8 cellular contexts compared by ENCODE assay signal in the genomic region with DNA sequence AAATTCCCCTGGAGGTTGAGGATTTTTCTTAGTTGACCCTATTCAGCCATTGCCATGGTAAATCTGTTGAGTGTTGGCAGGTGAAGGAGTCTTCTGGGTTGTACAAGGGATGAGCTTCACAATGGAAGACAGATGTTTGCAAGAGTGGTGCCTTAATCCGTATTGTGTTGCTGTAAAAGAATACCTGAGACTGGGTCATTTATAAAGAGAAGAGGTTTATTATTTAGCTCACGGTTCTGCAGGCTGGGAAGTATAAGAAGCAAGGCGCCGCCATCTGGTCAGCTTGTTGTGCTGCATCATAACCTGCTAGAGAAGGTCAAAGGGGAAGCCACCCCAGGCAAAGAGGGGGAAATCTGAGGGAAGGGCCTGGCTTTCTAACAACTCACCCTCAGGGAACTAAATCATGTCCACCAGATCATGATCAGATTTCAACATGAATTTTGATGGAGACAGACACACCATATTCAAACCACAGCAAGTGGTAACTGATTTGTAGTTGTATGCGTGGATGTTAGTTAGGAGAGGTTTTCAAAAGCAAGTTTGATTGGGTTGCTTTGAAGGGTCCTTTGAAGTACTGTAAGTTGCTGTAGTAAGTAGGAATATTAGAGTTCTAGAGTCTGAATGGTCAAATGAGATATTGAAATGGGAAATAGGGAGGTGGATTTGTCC. TPM values are rescaled to one million over a fixed set of nuclear protein-coding genes. Genes with fewer than 3 reads are reported as not detected.
DNase-seq lines count a peak whose midpoint lies in the region; ATAC-seq and TF ChIP-seq lines count a peak whose summit lies in the region.

No MANE protein-coding gene starts in this region.

- H3K79me2 ChIP-seq in SK-N-SH (ENCODE audit: insufficient read depth) = peaks cover 74% of the 10 kb centered on the region

- peaks cover 30% of the 10 kb centered on the region for H4K20me1 ChIP-seq in SK-N-SH (ENCODE audit: insufficient read depth)

- peaks cover 16 to 29% of the 10 kb centered on the region in 2 experiments; a peak in 3 of 4 replicates for H3K4me1 ChIP-seq in SK-N-SH (ENCODE audit: control insufficient read depth in 1 of 2, insufficient read depth in 2 of 2, low read depth in 1 of 2, low read length in 1 of 2)

- TF ChIP-seq CTCF in SK-N-SH (IDR thresholded peaks at IDR 0.05) (peak; percentile 88), retinal pigment epithelial cell (conservative IDR thresholded peaks at IDR 0.05; ENCODE audit: low read depth, low read length) (peak; percentile 87)

- peak overlapping the region; percentile 82 for H3K4me2 ChIP-seq in SK-N-SH

- H3K27me3 ChIP-seq in SK-N-SH (ENCODE audit: insufficient read depth) = no peaks in the 10 kb centered on the region

- DNase-seq in NK-92 treated with Interleukin-12 subunit alpha and Interleukin-12 subunit beta, amount 100 ng/mL, for 24 hours (lab: John Stamatoyannopoulos, UW) = peak; percentile 15
- DNase-seq in NK-92 (lab: John Stamatoyannopoulos, UW; ENCODE audit: unreplicated experiment) (no peak), M059J (ENCODE audit: low read depth) (peak; percentile 76), SK-N-SH (peak; percentile 67), anterior cingulate cortex (lab: John Stamatoyannopoulos, UW) (peak in 52 of 58 donors; percentile 0 to 66 (median 23)), hippocampal formation (lab: John Stamatoyannopoulos, UW) (peak; percentile 44 to 51), retinal pigment epithelial cell (ENCODE audit: low read depth) (no peak)

- H3K9ac ChIP-seq in SK-N-SH = 0 out of 2 replicates have a peak overlapping the region, but pooled peaks have one; percentile 99

- peak overlapping the region; percentile 98 to 99; a peak in 3 of 4 replicates for H3K27ac ChIP-seq in SK-N-SH (ENCODE audit: low read depth in 2 of 2, low read length in 1 of 2)

- no peaks in the 10 kb centered on the region for H3K9me3 ChIP-seq in SK-N-SH

- H3F3A ChIP-seq in SK-N-SH (replicated peaks; ENCODE audit: insufficient read depth) = peaks cover 22% of the 10 kb centered on the region

- no peak for ATAC-seq in GM21717 (IDR thresholded peaks at IDR 0.05; ENCODE audit: unreplicated experiment)

- H3K36me3 ChIP-seq in SK-N-SH (replicated peaks in 1 of 2; ENCODE audit: control insufficient read depth in 1 of 2, insufficient read depth in 2 of 2, low read length in 1 of 2) = peaks cover 9 to 18% of the 10 kb centered on the region in 2 experiments

- POLR2A ChIA-PET in SK-N-SH (lab: Yijun Ruan, JAX) = interaction anchor here (0.7 to 3.8 kb wide), 5 partner anchors 126 to 453 kb away, joined by 4 to 40 read pairs (median 4); no protein-coding TSS in a partner anchor

- H2AFZ ChIP-seq in SK-N-SH (ENCODE audit: low read depth) = no peak overlapping the region

- 26% methylated on average over 5 of the region's 5 CpGs for WGBS in SK-N-SH (ENCODE audit: low lambda C conversion rate)

- CTCF ChIA-PET in SK-N-SH (lab: Yijun Ruan, JAX) = interaction anchor here (0.6 to 6.3 kb wide), 19 partner anchors 12 to 499 kb away, joined by 3 to 76 read pairs (median 5); partner anchors contain the start of genes MRPS27 and PTCD2

- H3K4me3 ChIP-seq in SK-N-SH (ENCODE audit: low read depth in 2 of 2, low read length in 1 of 2) (peak overlapping the region; percentile 86 to 95), retinal pigment epithelial cell (ENCODE audit: low read length) (peak overlapping the region; percentile 92)

- TF ChIP-seq RAD21 in SK-N-SH (IDR thresholded peaks at IDR 0.05; ENCODE audit: low read length) = peak; percentile 85

- no peaks in the 10 kb centered on the region for H3K9me2 ChIP-seq in SK-N-SH

- peak in 1 of 2 experiments; percentile 42; a peak in 1 of 4 replicates for TF ChIP-seq EP300 in SK-N-SH (IDR thresholded peaks at IDR 0.05; ENCODE audit: borderline replicate concordance in 1 of 2, low read depth in 1 of 2, low read length in 1 of 2)

TF ChIP-seq in SK-N-SH, 30 proteins besides CTCF, POLR2A, EP300 and RAD21:
- no peak for TF ChIP-seq YY1 (IDR thresholded peaks at IDR 0.05; ENCODE audit: low read depth)
- TF ChIP-seq GATA2 (CRISPR knock-in tag; IDR thresholded peaks at IDR 0.05) = 0 out of 2 replicates have a peak, but pooled peaks have one; percentile 14
- peak; percentile 39 for TF ChIP-seq CHD2 (IDR thresholded peaks at IDR 0.05; ENCODE audit: low read length, partially characterized antibody)
- peak; percentile 76 for TF ChIP-seq SMC3 (IDR thresholded peaks at IDR 0.05; ENCODE audit: low read depth, low read length)
- TF ChIP-seq RXRA (IDR thresholded peaks at IDR 0.05; ENCODE audit: borderline replicate concordance, low read depth) = 0 out of 2 replicates have a peak, but pooled peaks have one; percentile 30
- peak; percentile 45; the same call in 1 of the 2 replicates for TF ChIP-seq RCOR1 (IDR thresholded peaks at IDR 0.05; ENCODE audit: low read length)

RNA-seq across cellular contexts. Expression of gene TNPO1, which starts 2.5 kb away (rescaled TPM):
- total RNA-seq in M059J (2014; rRNA removed; shearing (Covaris generic)) = 150 and 188 TPM in 2 replicates
- 19.9 and 27.9 TPM in 2 replicates for polyA plus RNA-seq in SK-N-SH (2012; rRNA removed)
- polyA plus RNA-seq in SK-N-SH (2012; cell fraction: cytosol; rRNA removed) = 29.4 and 36.6 TPM in 2 replicates
- polyA plus RNA-seq in SK-N-SH (2012; cell fraction: nucleus; rRNA removed) = 11.4 and 27.7 TPM in 2 replicates

Comparison
In these comparisons a context has a peak if more than half of its experiments do, and no peak if none do; other contexts are left out.
1. DNase-seq: peak in NK-92 treated with Interleukin-12 subunit alpha and Interleukin-12 subunit beta, amount 100 ng/mL, for 24 hours (single experiment), M059J (single experiment), SK-N-SH (single experiment), anterior cingulate cortex (52 of 58) and hippocampal formation (2 of 2); none in NK-92 (single experiment) and retinal pigment epithelial cell (single experiment).